Comparison of ENCODE assay signal across 25 cellular contexts in the genomic region with DNA sequence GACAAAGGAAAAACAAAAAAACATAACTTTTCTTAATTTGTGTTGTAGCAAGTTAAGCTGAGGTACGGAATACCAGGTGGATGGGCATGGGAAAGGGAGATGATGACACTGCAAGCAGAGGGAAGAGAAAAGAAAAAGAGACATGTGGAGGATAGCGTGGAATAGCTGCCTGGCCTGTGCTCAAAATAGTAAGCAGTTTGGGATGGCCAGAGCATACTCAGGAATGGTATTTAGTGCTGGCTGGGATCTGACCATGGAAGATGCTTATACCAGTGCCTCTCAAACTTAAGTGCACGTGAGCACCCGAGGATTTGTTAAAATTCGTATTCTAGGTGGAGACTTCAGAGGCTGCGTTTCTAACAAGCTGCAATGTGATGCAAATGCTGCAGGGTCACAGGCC. TPM values are rescaled to one million over a fixed set of nuclear protein-coding genes. Genes with fewer than 3 reads are reported as not detected.
DNase-seq lines count a peak whose midpoint lies in the region; ATAC-seq lines count a peak whose summit lies in the region.
"Had no signal": no experiment of that assay in that cellular context is flagged by ENCODE, and none has a peak within 500 bp of the region (broad histone marks: within the 10 kb centered on the region; RNA-seq: fewer than 3 reads in every experiment).

No MANE protein-coding gene starts in this region.

- peak; percentile 51 for DNase-seq in G401 (ENCODE audit: low spot score)
- DNase-seq in central memory CD8-positive, alpha-beta T cell (ENCODE audit: low spot score in 2 of 2), result no peak
- no peak for DNase-seq in right cardiac atrium
- DNase-seq in nucleus accumbens (lab: John Stamatoyannopoulos, UW), result no peak
- no peak for DNase-seq in activated CD8-positive, alpha-beta memory T cell treated with anti-CD3 and anti-CD28 coated beads, Interleukin-2, amount 50 U/mL, for 48 hours
- DNase-seq: activated B cell treated with CpG ODN at 0.5 μM for 24 hours; activated CD4-positive, alpha-beta T cell treated with anti-CD3 and anti-CD28 coated beads, Interleukin-2, amount 50 U/mL, for 1 hour; activated naive CD4-positive, alpha-beta T cell treated with anti-CD3 and anti-CD28 coated beads, Interleukin-2, amount 50 U/mL, for 16 hours; amniotic stem cell; brain microvascular endothelial cell; colonic mucosa; effector CD8-positive, alpha-beta T cell; EL; erythroblast; GOT3; mammary epithelial cell; NCI-H1092; NCI-H1694 treated with DMSO at 0.1 percent for 48 hours; stimulated activated CD4-positive, alpha-beta T cell treated with anti-CD3 and anti-CD28 coated beads, Interleukin-2, amount 100 ng/mL, for 24 hours; upper lobe of left lung had no signal

- H3K27me3 Mint-ChIP-seq in central memory CD8-positive, alpha-beta T cell, result no peaks in the 10 kb centered on the region
- H3K27me3 Mint-ChIP-seq in stimulated activated memory B cell treated with anti-CD40 and anti-IgM and Interleukin-4, amounts not matched to agents 10 μg/mL and 1 μg/mL and 100 μg/mL, for 72 hours, result no peaks in the 10 kb centered on the region
- H3K27me3 Mint-ChIP-seq: activated B cell treated with CpG ODN at 0.5 μM for 24 hours, IgD-negative memory B cell had no signal

- in situ Hi-C loops in G401 (cut with HindIII; ENCODE audit: low sequenced_read_pairs), result no loop called here

- WGBS in right cardiac atrium, result 66% methylated on average over 6 of the region's 6 CpGs

- H3K27ac ChIP-seq in right cardiac atrium (ENCODE audit: low read length), result peak overlapping the region; percentile 4
- H3K27ac ChIP-seq: brain microvascular endothelial cell, C4-2B, colonic mucosa, skin epidermis, upper lobe of left lung had no signal

- peak overlapping the region; percentile 87 for H3K27ac Mint-ChIP-seq in central memory CD8-positive, alpha-beta T cell (ENCODE audit: low read depth)
- H3K27ac Mint-ChIP-seq in stimulated activated memory B cell treated with anti-CD40 and anti-IgM and Interleukin-4, amounts not matched to agents 10 μg/mL and 1 μg/mL and 100 μg/mL, for 72 hours, result peak overlapping the region; percentile 23
- H3K27ac Mint-ChIP-seq: activated B cell treated with CpG ODN at 0.5 μM for 24 hours had no signal

- H3K36me3 Mint-ChIP-seq in central memory CD8-positive, alpha-beta T cell (ENCODE audit: insufficient read depth), result peaks cover 22% of the 10 kb centered on the region
- H3K36me3 Mint-ChIP-seq in stimulated activated memory B cell treated with anti-CD40 and anti-IgM and Interleukin-4, amounts not matched to agents 10 μg/mL and 1 μg/mL and 100 μg/mL, for 72 hours, result peaks cover 32% of the 10 kb centered on the region

- H3K4me1 ChIP-seq in right cardiac atrium (ENCODE audit: control insufficient read depth, insufficient read depth, low read length), result peaks cover 7% of the 10 kb centered on the region
- H3K4me1 ChIP-seq: colonic mucosa had no signal

- no peak for ATAC-seq in central memory CD8-positive, alpha-beta T cell (replicated peaks; ENCODE audit: extremely low read depth, poor library complexity, severe bottlenecking)
- ATAC-seq in right cardiac atrium (peak; percentile 77 to 86), GM21360 (IDR thresholded peaks at IDR 0.05; ENCODE audit: unreplicated experiment) (no peak)
- no peak for ATAC-seq in stimulated activated memory B cell treated with anti-CD40 and anti-IgM and Interleukin-4, amounts not matched to agents 10 μg/mL and 1 μg/mL and 100 μg/mL, for 72 hours

- H3K4me3 Mint-ChIP-seq in central memory CD8-positive, alpha-beta T cell, result no peak overlapping the region
- no peak overlapping the region for H3K4me3 Mint-ChIP-seq in stimulated activated memory B cell treated with anti-CD40 and anti-IgM and Interleukin-4, amounts not matched to agents 10 μg/mL and 1 μg/mL and 100 μg/mL, for 72 hours
- H3K4me3 Mint-ChIP-seq: activated B cell treated with CpG ODN at 0.5 μM for 24 hours, IgD-negative memory B cell had no signal

- peaks cover 63% of the 10 kb centered on the region for H3K4me1 Mint-ChIP-seq in central memory CD8-positive, alpha-beta T cell
- H3K4me1 Mint-ChIP-seq in stimulated activated memory B cell treated with anti-CD40 and anti-IgM and Interleukin-4, amounts not matched to agents 10 μg/mL and 1 μg/mL and 100 μg/mL, for 72 hours, result peaks cover 36% of the 10 kb centered on the region

- H3K9me3 ChIP-seq in right cardiac atrium (ENCODE audit: control insufficient read depth, low read length), result no peaks in the 10 kb centered on the region
- H3K9me3 ChIP-seq: colonic mucosa, upper lobe of left lung had no signal

- H3K9me3 Mint-ChIP-seq in central memory CD8-positive, alpha-beta T cell, result no peaks in the 10 kb centered on the region
- H3K9me3 Mint-ChIP-seq in stimulated activated memory B cell treated with anti-CD40 and anti-IgM and Interleukin-4, amounts not matched to agents 10 μg/mL and 1 μg/mL and 100 μg/mL, for 72 hours, result no peaks in the 10 kb centered on the region
- H3K9me3 Mint-ChIP-seq: activated B cell treated with CpG ODN at 0.5 μM for 24 hours, IgD-negative memory B cell had no signal

- H3K4me3 ChIP-seq in right cardiac atrium (ENCODE audit: low read length), result no peak overlapping the region
- H3K4me3 ChIP-seq: colonic mucosa, skin epidermis, upper lobe of left lung had no signal

- intact Hi-C loops in right cardiac atrium (cut with DNase I), result loop anchor here in 1 of 4 donors (5.0 kb wide), 1 partner anchor 40 kb away; the partner anchor contains the start of gene LNPEP

- no peaks in the 10 kb centered on the region for H3K27me3 ChIP-seq in right cardiac atrium (ENCODE audit: control insufficient read depth, insufficient read depth)
- H3K27me3 ChIP-seq: brain microvascular endothelial cell, colonic mucosa, upper lobe of left lung had no signal

RNA-seq across cellular contexts. Expression of gene LNPEP, which starts 41.3 kb away (rescaled TPM):
- total RNA-seq in G401 (2014; rRNA removed; shearing (Covaris generic)), result 8.7 and 16.6 TPM in 2 replicates
- 10 to 100 TPM; 56.5 to 70.1 (median 63.6) TPM for total RNA-seq in right cardiac atrium
- polyA plus RNA-seq in right cardiac atrium, result 15.7 TPM

Comparison
In these comparisons a context has a peak if more than half of its experiments do, and no peak if none do; other contexts are left out.
1. ATAC-seq: peak in right cardiac atrium (2 of 2); none in central memory CD8-positive, alpha-beta T cell (single experiment), stimulated activated memory B cell treated with anti-CD40 and anti-IgM and Interleukin-4, amounts not matched to agents 10 μg/mL and 1 μg/mL and 100 μg/mL, for 72 hours (single experiment) and GM21360 (single experiment).